Comparison of ENCODE assay signal across 19 cellular contexts in genomic region chr4:136302566-136302965, GRCh38.
A peak's percentile ranks its signal among the peaks of the same experiment; 100 is the strongest.
DNase-seq lines count a peak whose midpoint lies in the region; ATAC-seq and TF ChIP-seq lines count a peak whose summit lies in the region.
"Had no signal": no experiment of that assay in that cellular context is flagged by ENCODE, and none has a peak within 500 bp of the region (broad histone marks: within the 10 kb centered on the region; RNA-seq: fewer than 3 reads in every experiment).

No MANE protein-coding gene starts in this region.

- no peaks in the 10 kb centered on the region for H3K36me3 ChIP-seq in adipocyte (ENCODE audit: control insufficient read depth, insufficient read depth, low read length, severe bottlenecking)
- H3K36me3 ChIP-seq: HAP-1 had no signal

- no peaks in the 10 kb centered on the region for H3K27me3 ChIP-seq in adipocyte (replicated peaks; ENCODE audit: control insufficient read depth, insufficient read depth, low read length)

- no peaks in the 10 kb centered on the region for H3K4me1 ChIP-seq in adipocyte (ENCODE audit: control insufficient read depth, insufficient read depth, low read length)
- H3K4me1 ChIP-seq: HAP-1 had no signal

- peak; percentile 2 for DNase-seq in HPDE6-E6E7 (ENCODE audit: extremely low spot score)
- DNase-seq in adipocyte (ENCODE audit: low read depth), result peak; percentile 14
- peak; percentile 63 for DNase-seq in epithelial cell of esophagus (ENCODE audit: low read depth)
- DNase-seq in inferior parietal cortex (ENCODE audit: extremely low spot score), result peak; percentile 9
- DNase-seq in germinal center (ENCODE audit: low spot score), result no peak
- DNase-seq in activated gamma-delta T cell (lab: John Stamatoyannopoulos, UW), result no peak
- DNase-seq in NCI-H526 treated with DMSO at 0.1 percent for 48 hours (lab: John Stamatoyannopoulos, UW), result no peak
- DNase-seq: C1 segment of cervical spinal cord; Calu3; CD4-positive, alpha-beta memory T cell; COR-L47; DMS153; EL; GDM1; GOT3; HFFc6 had no signal

- no peaks in the 10 kb centered on the region for H3K9me3 ChIP-seq in adipocyte (ENCODE audit: control insufficient read depth, low read length)
- H3K9me3 ChIP-seq: HAP-1 had no signal

- no peak for TF ChIP-seq CTCF in epithelial cell of esophagus (IDR thresholded peaks at IDR 0.05; ENCODE audit: insufficient read depth, low read depth, low read length, missing control alignments)

- H3K9ac ChIP-seq in adipocyte (ENCODE audit: low read length), result no peak overlapping the region

- ATAC-seq in HG02759 (IDR thresholded peaks at IDR 0.05; ENCODE audit: unreplicated experiment), result no peak
- ATAC-seq: GM12878 had no signal

- H3K4me3 ChIP-seq in adipocyte (ENCODE audit: low read length) (no peak overlapping the region), epithelial cell of esophagus (ENCODE audit: low read length) (no peak overlapping the region)
- H3K4me3 ChIP-seq: GM12878, HAP-1 had no signal

Comparison
In these comparisons a context has a peak if more than half of its experiments do, and no peak if none do; other contexts are left out.
1. DNase-seq: peak in HPDE6-E6E7 (single experiment), adipocyte (single experiment), epithelial cell of esophagus (single experiment) and inferior parietal cortex (single experiment); none in germinal center (single experiment), activated gamma-delta T cell (single experiment) and NCI-H526 treated with DMSO at 0.1 percent for 48 hours (single experiment).